In genomic region chr10:24722131-24722675, GRCh38 we compare ENCODE assay signal across 8 cellular contexts. TPM values are rescaled to one million over a fixed set of nuclear protein-coding genes. Genes with fewer than 3 reads are reported as not detected.
A peak's percentile ranks its signal among the peaks of the same experiment; 100 is the strongest.
DNase-seq lines count a peak whose midpoint lies in the region; ATAC-seq and TF ChIP-seq lines count a peak whose summit lies in the region.

No MANE protein-coding gene starts in this region.

- no peaks in the 10 kb centered on the region for H3K36me3 Mint-ChIP-seq in activated T-cell treated with anti-CD3 and anti-CD28 coated beads, Interleukin-2, amount 50 U/mL, for 4 hours (ENCODE audit: insufficient read depth)
- H3K36me3 Mint-ChIP-seq in endothelial cell (ENCODE audit: low read depth, unreplicated experiment) = peaks cover 5% of the 10 kb centered on the region

- H3K27ac ChIP-seq in parathyroid adenoma = peak overlapping the region; percentile 90

- no peaks in the 10 kb centered on the region for H3K27me3 ChIP-seq in NT2/D1 (ENCODE audit: insufficient read depth, insufficient read length)
- H3K27me3 ChIP-seq in parathyroid adenoma (ENCODE audit: control insufficient read depth, insufficient read depth, low read length) = no peaks in the 10 kb centered on the region

- H3K4me1 ChIP-seq in NT2/D1 (ENCODE audit: insufficient read depth, insufficient read length) (peaks cover 4% of the 10 kb centered on the region), parathyroid adenoma (peaks cover 21% of the 10 kb centered on the region)

- no peaks in the 10 kb centered on the region for H3K9me3 ChIP-seq in NT2/D1 (ENCODE audit: insufficient read depth, low read length)
- no peaks in the 10 kb centered on the region for H3K9me3 ChIP-seq in parathyroid adenoma (ENCODE audit: control insufficient read depth, low read length)

- H3K36me3 ChIP-seq in NT2/D1 (ENCODE audit: insufficient read depth, insufficient read length, low read length) = peaks cover 13% of the 10 kb centered on the region
- H3K36me3 ChIP-seq in parathyroid adenoma (ENCODE audit: control insufficient read depth, insufficient read depth, low read length) = no peaks in the 10 kb centered on the region

- H3K9ac ChIP-seq in NT2/D1 (ENCODE audit: insufficient read length, low read depth) (peak overlapping the region; percentile 88), parathyroid adenoma (no peak overlapping the region)

- H3K4me2 ChIP-seq in parathyroid adenoma (ENCODE audit: low read length) = peak overlapping the region; percentile 89

- peaks cover 35% of the 10 kb centered on the region for H3K79me2 ChIP-seq in parathyroid adenoma

- H3K9me3 Mint-ChIP-seq in activated T-cell treated with anti-CD3 and anti-CD28 coated beads, Interleukin-2, amount 50 U/mL, for 4 hours = no peaks in the 10 kb centered on the region
- H3K9me3 Mint-ChIP-seq in endothelial cell (ENCODE audit: unreplicated experiment) = no peaks in the 10 kb centered on the region

- H2AFZ ChIP-seq in parathyroid adenoma = peak overlapping the region; percentile 89

- DNase-seq in activated T-cell treated with anti-CD3 and anti-CD28 coated beads, Interleukin-2, amount 50 U/mL, for 4 hours = no peak
- no peak for DNase-seq in activated T-cell treated with anti-CD3 and anti-CD28 coated beads, Interleukin-2, amount 50 U/mL, for 48 hours
- DNase-seq in NT2/D1 (ENCODE audit: low read depth, low spot score) (no peak), endothelial cell (ENCODE audit: low spot score) (no peak), DMS79 (lab: John Stamatoyannopoulos, UW) (no peak)
- no peak for DNase-seq in stimulated activated CD4-positive, alpha-beta T cell treated with anti-CD3 and anti-CD28 coated beads, Interleukin-4, amount 100 ng/mL, for 24 hours

- TF ChIP-seq CTCF in endothelial cell (IDR thresholded peaks at IDR 0.05; ENCODE audit: unreplicated experiment) (no peak), parathyroid adenoma (IDR thresholded peaks at IDR 0.05) (no peak)

- ATAC-seq in activated T-cell treated with anti-CD3 and anti-CD28 coated beads, Interleukin-2, amount 50 U/mL, for 4 hours = no peak
- ATAC-seq in GM21423 (IDR thresholded peaks at IDR 0.05; ENCODE audit: unreplicated experiment) = no peak

- H3K27me3 Mint-ChIP-seq in activated T-cell treated with anti-CD3 and anti-CD28 coated beads, Interleukin-2, amount 50 U/mL, for 4 hours (ENCODE audit: low read depth) = no peaks in the 10 kb centered on the region
- H3K27me3 Mint-ChIP-seq in endothelial cell (ENCODE audit: unreplicated experiment) = peaks cover 3% of the 10 kb centered on the region

- H3K4me3 ChIP-seq in NT2/D1 (ENCODE audit: insufficient read length, low read depth) (peak overlapping the region; percentile 71), parathyroid adenoma (ENCODE audit: low read depth, low read length) (peak overlapping the region; percentile 80)

- peak overlapping the region; percentile 83 for H3K4me3 Mint-ChIP-seq in activated T-cell treated with anti-CD3 and anti-CD28 coated beads, Interleukin-2, amount 50 U/mL, for 4 hours
- peak overlapping the region; percentile 92 for H3K4me3 Mint-ChIP-seq in endothelial cell (ENCODE audit: unreplicated experiment)

- peaks cover 23% of the 10 kb centered on the region for H3K4me1 Mint-ChIP-seq in activated T-cell treated with anti-CD3 and anti-CD28 coated beads, Interleukin-2, amount 50 U/mL, for 4 hours (ENCODE audit: low read depth)
- peaks cover 21% of the 10 kb centered on the region for H3K4me1 Mint-ChIP-seq in endothelial cell (ENCODE audit: unreplicated experiment)

- H3K27ac Mint-ChIP-seq in endothelial cell (ENCODE audit: unreplicated experiment) = peak overlapping the region; percentile 90

RNA-seq across cellular contexts. Expression of gene ARHGAP21, which starts 1.5 kb away (rescaled TPM):
- total RNA-seq in activated T-cell treated with anti-CD3 and anti-CD28 coated beads, Interleukin-2, amount 50 U/mL, for 4 hours = 10 to 100 TPM; 11.4 to 15.8 (median 12.7) TPM
- 100 TPM for total RNA-seq in endothelial cell (ENCODE audit: unreplicated experiment)
